In genomic region chr22:36367479-36367878, GRCh38 we compare ENCODE assay signal across 11 cellular contexts. TPM values are rescaled to one million over a fixed set of nuclear protein-coding genes. Genes with fewer than 3 reads are reported as not detected.
A peak's percentile ranks its signal among the peaks of the same experiment; 100 is the strongest.
DNase-seq lines count a peak whose midpoint lies in the region; ATAC-seq and TF ChIP-seq lines count a peak whose summit lies in the region.
"Had no signal": no experiment of that assay in that cellular context is flagged by ENCODE, and none has a peak within 500 bp of the region (broad histone marks: within the 10 kb centered on the region; RNA-seq: fewer than 3 reads in every experiment).

No MANE protein-coding gene starts in this region.

- H3K4me2 ChIP-seq in GM23338 = peak overlapping the region; percentile 68
- peak overlapping the region; percentile 76 for H3K4me2 ChIP-seq in skeletal muscle satellite cell (ENCODE audit: low read length)

- H3K27ac Mint-ChIP-seq in GM23338 = peak overlapping the region; percentile 99
- peak overlapping the region; percentile 88 for H3K27ac Mint-ChIP-seq in activated T-helper 17 cell treated with anti-CD3 and anti-CD28 coated beads, Interleukin-2, amount 50 U/mL, for 72 hours

- H3K27me3 ChIP-seq in GM23338 (ENCODE audit: insufficient read depth) (no peaks in the 10 kb centered on the region), iPS-15b (ENCODE audit: control insufficient read depth, insufficient read depth, low read length) (no peaks in the 10 kb centered on the region), skeletal muscle satellite cell (ENCODE audit: control insufficient read depth, insufficient read depth, low read length) (no peaks in the 10 kb centered on the region)
- H3K27me3 ChIP-seq: SJCRH30 had no signal

- POLR2A ChIA-PET in GM10248 (lab: Yijun Ruan, JAX) = no interaction called here

- TF ChIP-seq CTCF in GM23338 (conservative IDR thresholded peaks at IDR 0.05; ENCODE audit: low read depth in 2 of 2) (no peak), GM10248 (IDR thresholded peaks at IDR 0.05; ENCODE audit: control extremely low read depth, extremely low read depth, low read depth, missing control alignments) (no peak)

- H3K4me3 Mint-ChIP-seq in GM23338 = peak overlapping the region; percentile 24; the same call in 1 of the 3 replicates
- H3K4me3 Mint-ChIP-seq in activated T-helper 17 cell treated with anti-CD3 and anti-CD28 coated beads, Interleukin-2, amount 50 U/mL, for 72 hours = peak overlapping the region; percentile 74

- ATAC-seq in GM23338 = no peak
- no peak for ATAC-seq in activated T-helper 17 cell treated with anti-CD3 and anti-CD28 coated beads, Interleukin-2, amount 50 U/mL, for 72 hours (replicated peaks)
- ATAC-seq in GM19455 (IDR thresholded peaks at IDR 0.05; ENCODE audit: unreplicated experiment) = no peak
- no peak for ATAC-seq in HG03025 (IDR thresholded peaks at IDR 0.05; ENCODE audit: low FRiP score, unreplicated experiment)

- H3K27ac ChIP-seq in GM23338 (ENCODE audit: low read depth) = peak overlapping the region; percentile 99

- no peak overlapping the region for H2AFZ ChIP-seq in GM23338

- peaks cover 13% of the 10 kb centered on the region for H3K36me3 Mint-ChIP-seq in GM23338 (ENCODE audit: low read depth)
- peaks cover 98% of the 10 kb centered on the region for H3K36me3 Mint-ChIP-seq in activated T-helper 17 cell treated with anti-CD3 and anti-CD28 coated beads, Interleukin-2, amount 50 U/mL, for 72 hours (ENCODE audit: low read depth)

- H3K27me3 Mint-ChIP-seq in GM23338 (ENCODE audit: insufficient read depth, low read depth, poor library complexity) = peaks cover 23% of the 10 kb centered on the region
- no peaks in the 10 kb centered on the region for H3K27me3 Mint-ChIP-seq in activated T-helper 17 cell treated with anti-CD3 and anti-CD28 coated beads, Interleukin-2, amount 50 U/mL, for 72 hours

- H3K9me3 Mint-ChIP-seq in GM23338 = no peaks in the 10 kb centered on the region
- no peaks in the 10 kb centered on the region for H3K9me3 Mint-ChIP-seq in activated T-helper 17 cell treated with anti-CD3 and anti-CD28 coated beads, Interleukin-2, amount 50 U/mL, for 72 hours

- peaks cover 95% of the 10 kb centered on the region for H3K79me2 ChIP-seq in GM23338 (replicated peaks; ENCODE audit: insufficient read depth)

- DNase-seq in GM23338 (ENCODE audit: low spot score) (no peak), NCI-H1048 (lab: John Stamatoyannopoulos, UW) (no peak), GM10248 (ENCODE audit: extremely low spot score) (no peak)
- DNase-seq: anterior cingulate cortex, SJCRH30 had no signal

- 0 out of 2 replicates have a peak, but pooled peaks cover 5% of the 10 kb centered on the region for H3K36me3 ChIP-seq in GM23338 (ENCODE audit: insufficient read depth)
- no peaks in the 10 kb centered on the region for H3K36me3 ChIP-seq in iPS-15b (ENCODE audit: control insufficient read depth, insufficient read depth, low read length)
- peaks cover 48% of the 10 kb centered on the region for H3K36me3 ChIP-seq in skeletal muscle satellite cell (ENCODE audit: insufficient read depth, low read length)
- H3K36me3 ChIP-seq: HAP-1 had no signal

- H4K20me1 ChIP-seq in GM23338 (replicated peaks; ENCODE audit: insufficient read depth) = peaks cover 39% of the 10 kb centered on the region; the same call in 1 of the 2 replicates

- H3K4me3 ChIP-seq in GM23338 = no peak overlapping the region
- no peak overlapping the region for H3K4me3 ChIP-seq in iPS-15b (ENCODE audit: low read depth, low read length)
- no peak overlapping the region for H3K4me3 ChIP-seq in skeletal muscle satellite cell (ENCODE audit: low read length)
- H3K4me3 ChIP-seq: HAP-1, SJCRH30 had no signal

- peaks cover 89% of the 10 kb centered on the region for H3K4me1 Mint-ChIP-seq in GM23338
- H3K4me1 Mint-ChIP-seq in activated T-helper 17 cell treated with anti-CD3 and anti-CD28 coated beads, Interleukin-2, amount 50 U/mL, for 72 hours = peaks cover 68% of the 10 kb centered on the region

- peaks cover 31% of the 10 kb centered on the region for H3F3A ChIP-seq in GM23338 (replicated peaks; ENCODE audit: low read depth)

- CTCF ChIA-PET in GM10248 (lab: Yijun Ruan, JAX) = interaction anchor here (1.0 kb wide), 3 partner anchors 12 to 103 kb away, joined by 3 read pairs; no protein-coding TSS in a partner anchor

- H3K9ac ChIP-seq in iPS-15b (ENCODE audit: low read depth, low read length) (peak overlapping the region; percentile 8), skeletal muscle satellite cell (ENCODE audit: low read depth, low read length) (peak overlapping the region; percentile 35)

- no peaks in the 10 kb centered on the region for H3K9me3 ChIP-seq in iPS-15b (ENCODE audit: control insufficient read depth, insufficient read depth, low read length)
- no peaks in the 10 kb centered on the region for H3K9me3 ChIP-seq in skeletal muscle satellite cell (replicated peaks; ENCODE audit: low read length)
- H3K9me3 ChIP-seq: HAP-1, SJCRH30 had no signal

- no peaks in the 10 kb centered on the region for H3K9me2 ChIP-seq in GM23338 (ENCODE audit: insufficient read depth)

- H3K4me1 ChIP-seq in GM23338 (ENCODE audit: insufficient read depth) (peaks cover 95% of the 10 kb centered on the region), iPS-15b (ENCODE audit: control insufficient read depth, insufficient read depth, low read length) (peaks cover 49% of the 10 kb centered on the region), skeletal muscle satellite cell (ENCODE audit: control insufficient read depth, insufficient read depth, low read length) (peaks cover 98% of the 10 kb centered on the region)

TF ChIP-seq in GM23338, 12 proteins besides CTCF, POLR2A, EP300 and RAD21:
- no peak for TF ChIP-seq ZNF114 (CRISPR knock-in tag; IDR thresholded peaks at IDR 0.05)
- TF ChIP-seq STAT1 (IDR thresholded peaks at IDR 0.05; ENCODE audit: unreplicated experiment) = no peak
- no peak for TF ChIP-seq CREB1 (CRISPR knock-in tag; IDR thresholded peaks at IDR 0.05; ENCODE audit: low read depth)
- no peak for TF ChIP-seq ZNF462 (CRISPR knock-in tag; IDR thresholded peaks at IDR 0.05)

RNA-seq across cellular contexts. Expression of gene MYH9, which starts 20.3 kb away (rescaled TPM):
- 204 and 233 TPM in 2 replicates for total RNA-seq in GM23338 (2014; rRNA removed; shearing (Covaris generic))
- 55.4 and 58.4 TPM in 2 replicates for polyA plus RNA-seq in GM23338 (2016; fragmentation: Nextera tagmentation; extraction: Ambion mirVana)
- total RNA-seq in activated T-helper 17 cell treated with anti-CD3 and anti-CD28 coated beads, Interleukin-2, amount 50 U/mL, for 72 hours = 100 to 1,000 TPM; 782 to 800 TPM
- total RNA-seq in skeletal muscle satellite cell (2012; rRNA removed) = 248 and 329 TPM in 2 replicates
